Comparison of ENCODE assay signal across 25 cellular contexts in genomic region chr4:118193421-118193820, GRCh38.
"Had no signal": no experiment of that assay in that cellular context is flagged by ENCODE, and none has a peak within 500 bp of the region (broad histone marks: within the 10 kb centered on the region; RNA-seq: fewer than 3 reads in every experiment).

No MANE protein-coding gene starts in this region.

- H3K27ac Mint-ChIP-seq: dendritic cell treated with granulocyte-macrophage colony-stimulating factor and Interleukin-4, amounts not matched to agents 40 ng/mL and 50 ng/mL, for 4 days; endodermal cell; naive thymus-derived CD4-positive, alpha-beta T cell; nephron; neural progenitor cell had no signal

- H3K4me3 Mint-ChIP-seq: dendritic cell treated with granulocyte-macrophage colony-stimulating factor and Interleukin-4, amounts not matched to agents 40 ng/mL and 50 ng/mL, for 4 days; endodermal cell; naive thymus-derived CD4-positive, alpha-beta T cell; nephron; neural progenitor cell had no signal

- H3K9me3 ChIP-seq: gastrocnemius medialis, prostate gland, right atrium auricular region, testis, tibial artery, upper lobe of left lung had no signal

- H3K4me2 ChIP-seq: neural progenitor cell, smooth muscle cell had no signal

- H3K4me1 ChIP-seq: gastrocnemius medialis, neural progenitor cell, prostate gland, right atrium auricular region, testis, tibial artery, upper lobe of left lung had no signal

- H3K9me3 Mint-ChIP-seq: neural progenitor cell had no signal

- H3K9ac ChIP-seq: neural progenitor cell had no signal

- H3K4me3 ChIP-seq: gastrocnemius medialis, neural progenitor cell, prostate gland, right atrium auricular region, smooth muscle cell, testis, tibial artery, upper lobe of left lung had no signal

- H3K27ac ChIP-seq: epithelial cell of prostate, gastrocnemius medialis, neural progenitor cell, prostate gland, right atrium auricular region, testis, tibial artery, upper lobe of left lung had no signal

- H3K36me3 ChIP-seq: gastrocnemius medialis, neural progenitor cell, prostate gland, right atrium auricular region, tibial artery, upper lobe of left lung had no signal

- H2AFZ ChIP-seq: neural progenitor cell had no signal

- H3K36me3 Mint-ChIP-seq: naive thymus-derived CD4-positive, alpha-beta T cell; neural progenitor cell had no signal

- H3K27me3 Mint-ChIP-seq: dendritic cell treated with granulocyte-macrophage colony-stimulating factor and Interleukin-4, amounts not matched to agents 40 ng/mL and 50 ng/mL, for 4 days had no signal

- H3K4me1 Mint-ChIP-seq: naive thymus-derived CD4-positive, alpha-beta T cell; nephron; neural progenitor cell had no signal

- DNase-seq: effector CD8-positive, alpha-beta T cell; endodermal cell; foreskin fibroblast; gastrocnemius medialis; head of caudate nucleus; kidney; mesendoderm; midbrain; naive thymus-derived CD4-positive, alpha-beta T cell; nucleus accumbens; stimulated activated CD4-positive, alpha-beta T cell treated with anti-CD3 and anti-CD28 coated beads, Interleukin-12 subunit alpha, Interleukin-12 subunit beta, amount 100 ng/mL, for 4 hours; stimulated activated CD4-positive, alpha-beta T cell treated with anti-CD3 and anti-CD28 coated beads, Interleukin-1b, Interleukin-23, amount 100 ng/mL, for 48 hours; stimulated activated CD4-positive, alpha-beta T cell treated with anti-CD3 and anti-CD28 coated beads, Interleukin-4, amount 100 ng/mL, for 1 hour; stimulated activated CD8-positive, alpha-beta memory T cell treated with anti-CD3 and anti-CD28 coated beads, Interleukin-4, amount 100 ng/mL, for 48 hours; stimulated activated naive CD8-positive, alpha-beta T cell treated with anti-CD3 and anti-CD28 coated beads, Interleukin-15, Interleukin-2, amounts not matched to agents 100 U/mL and 50 U/mL, for 24 hours; testis; tibial artery had no signal

- H3K27me3 ChIP-seq: gastrocnemius medialis, neural progenitor cell, right atrium auricular region, testis, tibial artery, upper lobe of left lung had no signal
